ENCODE assay signal across 9 cellular contexts in genomic region chr3:57079221-57079831, GRCh38. TPM values are rescaled to one million over a fixed set of nuclear protein-coding genes. Genes with fewer than 3 reads are reported as not detected.
DNase-seq lines count a peak whose midpoint lies in the region; ATAC-seq and TF ChIP-seq lines count a peak whose summit lies in the region.
"Had no signal": no experiment of that assay in that cellular context is flagged by ENCODE, and none has a peak within 500 bp of the region (broad histone marks: within the 10 kb centered on the region; RNA-seq: fewer than 3 reads in every experiment).

No MANE protein-coding gene starts in this region.

- H3K4me3 ChIP-seq in breast epithelium (peak overlapping the region; percentile 84 to 86 (median 85)), stomach (peak overlapping the region; percentile 67 to 89 (median 78))

- TF ChIP-seq CTCF in breast epithelium (IDR thresholded peaks at IDR 0.05) (no peak), stomach (IDR thresholded peaks at IDR 0.05) (no peak)

- ATAC-seq in left lobe of liver = peak; percentile 61
- no peak for ATAC-seq in HG03571 (IDR thresholded peaks at IDR 0.05; ENCODE audit: unreplicated experiment)

- no peak for TF ChIP-seq EP300 in stomach (IDR thresholded peaks at IDR 0.05)

- H3K27ac ChIP-seq in breast epithelium (peak overlapping the region; percentile 76 to 78), stomach (peak overlapping the region; percentile 65 to 83 (median 78))

- intact Hi-C loops in breast epithelium (cut with DNase I; ENCODE audit: low total_unique reads) = loop anchor here (10.0 kb wide), 1 partner anchor 65 kb away; no protein-coding TSS in a partner anchor
- intact Hi-C loops in stomach (cut with DNase I; ENCODE audit: low total_unique reads) = loop anchor here (10.0 kb wide), 2 partner anchors 75 to 375 kb away; no protein-coding TSS in a partner anchor

- TF ChIP-seq POLR2A in breast epithelium (IDR thresholded peaks at IDR 0.05) (no peak), stomach (IDR thresholded peaks at IDR 0.05) (no peak)

- 3 to 7% (median 4%) methylated on average over 16 to 59 of the region's 59 CpGs for WGBS in stomach, 5 donors

- H3K9me3 ChIP-seq in breast epithelium = no peaks in the 10 kb centered on the region
- H3K9me3 ChIP-seq in stomach = no peaks in the 10 kb centered on the region

- H3K4me1 ChIP-seq in breast epithelium (no peaks in the 10 kb centered on the region), stomach (peaks cover 6 to 32% (median 26%) of the 10 kb centered on the region in 4 donors)

- H3K27me3 ChIP-seq in breast epithelium (no peaks in the 10 kb centered on the region), stomach (peaks cover 0 to 21% (median 0%) of the 10 kb centered on the region in 3 donors)

- H3K36me3 ChIP-seq in breast epithelium (no peaks in the 10 kb centered on the region), stomach (no peaks in the 10 kb centered on the region)

- peak; percentile 44 for DNase-seq in NCI-H82 (lab: John Stamatoyannopoulos, UW)
- no peak for DNase-seq in NCI-H82 treated with DMSO at 0.1 percent for 48 hours (lab: John Stamatoyannopoulos, UW; ENCODE audit: unreplicated experiment)
- peak; percentile 75 for DNase-seq in NCI-H2227 (lab: John Stamatoyannopoulos, UW; ENCODE audit: unreplicated experiment)
- peak; percentile 29 to 56 for DNase-seq in breast epithelium (ENCODE audit: low spot score in 2 of 2)
- DNase-seq in left lobe of liver (ENCODE audit: low spot score) = no peak
- peak; percentile 53 for DNase-seq in stomach
- no peak for DNase-seq in NCI-H446 treated with DMSO at 0.1 percent for 48 hours (lab: John Stamatoyannopoulos, UW)

RNA-seq across cellular contexts. Expression of gene SPATA12, which starts 18.9 kb away (rescaled TPM):
- total RNA-seq in breast epithelium (under 1 TPM in 1 of 3 donors, not detected in 2; 0.29 TPM), left lobe of liver (not detected), stomach (not detected)
- polyA plus RNA-seq in stomach = under 1 TPM in 2 of 3 donors, not detected in 1; 0.05 to 0.31 TPM
- total RNA-seq: temporal lobe had no signal

Comparison
In these comparisons a context has a peak if more than half of its experiments do, and no peak if none do; other contexts are left out.
1. DNase-seq: peak in NCI-H82 (single experiment), NCI-H2227 (single experiment), breast epithelium (2 of 2) and stomach (single experiment); none in NCI-H82 treated with DMSO at 0.1 percent for 48 hours (single experiment), left lobe of liver (single experiment) and NCI-H446 treated with DMSO at 0.1 percent for 48 hours (single experiment).